Comparison of ENCODE assay signal across 1 cellular context in the genomic region with DNA sequence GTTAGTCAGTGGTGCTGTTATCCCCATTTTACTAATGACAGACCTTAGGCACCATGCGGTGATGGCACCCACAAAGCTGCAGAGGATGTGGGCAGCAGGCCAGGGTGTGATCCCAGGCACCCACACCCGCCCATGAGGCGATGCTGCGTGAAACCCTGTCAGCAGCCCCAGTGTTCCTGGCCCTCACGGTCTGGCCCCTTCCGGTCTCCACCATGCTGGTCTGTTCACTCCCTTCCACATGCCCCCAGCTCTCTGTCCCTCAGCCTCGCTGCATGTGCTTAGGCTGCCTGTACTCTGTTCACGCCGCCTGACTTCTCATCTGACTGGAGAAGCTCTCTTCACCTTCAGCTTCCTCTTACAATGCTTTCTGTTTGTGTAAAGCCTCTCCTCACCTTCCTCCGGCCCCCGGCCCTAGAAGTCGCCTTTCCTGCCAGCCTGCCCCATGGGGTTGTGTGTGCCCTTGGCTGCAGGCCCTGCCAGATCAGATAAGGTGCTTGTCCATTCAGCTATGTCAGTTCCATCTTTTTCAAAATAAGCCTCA.
TF ChIP-seq lines count a peak whose summit lies in the region.

No MANE protein-coding gene starts in this region.

TF ChIP-seq in WTC11, 78 proteins besides CTCF, POLR2A, EP300 and RAD21 (continued from another document):
- TF ChIP-seq, protein P1, sequence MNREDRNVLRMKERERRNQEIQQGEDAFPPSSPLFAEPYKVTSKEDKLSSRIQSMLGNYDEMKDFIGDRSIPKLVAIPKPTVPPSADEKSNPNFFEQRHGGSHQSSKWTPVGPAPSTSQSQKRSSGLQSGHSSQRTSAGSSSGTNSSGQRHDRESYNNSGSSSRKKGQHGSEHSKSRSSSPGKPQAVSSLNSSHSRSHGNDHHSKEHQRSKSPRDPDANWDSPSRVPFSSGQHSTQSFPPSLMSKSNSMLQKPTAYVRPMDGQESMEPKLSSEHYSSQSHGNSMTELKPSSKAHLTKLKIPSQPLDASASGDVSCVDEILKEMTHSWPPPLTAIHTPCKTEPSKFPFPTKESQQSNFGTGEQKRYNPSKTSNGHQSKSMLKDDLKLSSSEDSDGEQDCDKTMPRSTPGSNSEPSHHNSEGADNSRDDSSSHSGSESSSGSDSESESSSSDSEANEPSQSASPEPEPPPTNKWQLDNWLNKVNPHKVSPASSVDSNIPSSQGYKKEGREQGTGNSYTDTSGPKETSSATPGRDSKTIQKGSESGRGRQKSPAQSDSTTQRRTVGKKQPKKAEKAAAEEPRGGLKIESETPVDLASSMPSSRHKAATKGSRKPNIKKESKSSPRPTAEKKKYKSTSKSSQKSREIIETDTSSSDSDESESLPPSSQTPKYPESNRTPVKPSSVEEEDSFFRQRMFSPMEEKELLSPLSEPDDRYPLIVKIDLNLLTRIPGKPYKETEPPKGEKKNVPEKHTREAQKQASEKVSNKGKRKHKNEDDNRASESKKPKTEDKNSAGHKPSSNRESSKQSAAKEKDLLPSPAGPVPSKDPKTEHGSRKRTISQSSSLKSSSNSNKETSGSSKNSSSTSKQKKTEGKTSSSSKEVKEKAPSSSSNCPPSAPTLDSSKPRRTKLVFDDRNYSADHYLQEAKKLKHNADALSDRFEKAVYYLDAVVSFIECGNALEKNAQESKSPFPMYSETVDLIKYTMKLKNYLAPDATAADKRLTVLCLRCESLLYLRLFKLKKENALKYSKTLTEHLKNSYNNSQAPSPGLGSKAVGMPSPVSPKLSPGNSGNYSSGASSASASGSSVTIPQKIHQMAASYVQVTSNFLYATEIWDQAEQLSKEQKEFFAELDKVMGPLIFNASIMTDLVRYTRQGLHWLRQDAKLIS (CRISPR knock-in tag; IDR thresholded peaks at IDR 0.05; ENCODE audit: borderline replicate concordance), result no peak
- no peak for TF ChIP-seq JAZF1 (CRISPR knock-in tag; IDR thresholded peaks at IDR 0.05)
- TF ChIP-seq, protein P2, sequence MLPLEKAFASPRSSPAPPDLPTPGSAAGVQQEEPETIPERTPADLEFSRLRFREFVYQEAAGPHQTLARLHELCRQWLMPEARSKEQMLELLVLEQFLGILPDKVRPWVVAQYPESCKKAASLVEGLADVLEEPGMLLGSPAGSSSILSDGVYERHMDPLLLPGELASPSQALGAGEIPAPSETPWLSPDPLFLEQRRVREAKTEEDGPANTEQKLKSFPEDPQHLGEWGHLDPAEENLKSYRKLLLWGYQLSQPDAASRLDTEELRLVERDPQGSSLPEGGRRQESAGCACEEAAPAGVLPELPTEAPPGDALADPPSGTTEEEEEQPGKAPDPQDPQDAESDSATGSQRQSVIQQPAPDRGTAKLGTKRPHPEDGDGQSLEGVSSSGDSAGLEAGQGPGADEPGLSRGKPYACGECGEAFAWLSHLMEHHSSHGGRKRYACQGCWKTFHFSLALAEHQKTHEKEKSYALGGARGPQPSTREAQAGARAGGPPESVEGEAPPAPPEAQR (CRISPR knock-in tag; IDR thresholded peaks at IDR 0.05), result no peak
- TF ChIP-seq, protein P3, sequence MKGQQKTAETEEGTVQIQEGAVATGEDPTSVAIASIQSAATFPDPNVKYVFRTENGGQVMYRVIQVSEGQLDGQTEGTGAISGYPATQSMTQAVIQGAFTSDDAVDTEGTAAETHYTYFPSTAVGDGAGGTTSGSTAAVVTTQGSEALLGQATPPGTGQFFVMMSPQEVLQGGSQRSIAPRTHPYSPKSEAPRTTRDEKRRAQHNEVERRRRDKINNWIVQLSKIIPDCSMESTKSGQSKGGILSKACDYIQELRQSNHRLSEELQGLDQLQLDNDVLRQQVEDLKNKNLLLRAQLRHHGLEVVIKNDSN (CRISPR knock-in tag; IDR thresholded peaks at IDR 0.05), result no peak
